ENCODE assay signal across 1 cellular context in genomic region chr9:136544549-136545064, GRCh38.
TF ChIP-seq lines count a peak whose summit lies in the region.

No MANE protein-coding gene starts in this region.

TF ChIP-seq in HepG2, 621 proteins besides CTCF, POLR2A, EP300 and RAD21 (continued from another document):
- TF ChIP-seq XBP1 (CRISPR knock-in tag; IDR thresholded peaks at IDR 0.05) (no peak), SNAPC2 (CRISPR knock-in tag; IDR thresholded peaks at IDR 0.05) (no peak), PRDM4 (CRISPR knock-in tag; IDR thresholded peaks at IDR 0.05; ENCODE audit: borderline replicate concordance) (no peak), ZFX (CRISPR knock-in tag; IDR thresholded peaks at IDR 0.05; ENCODE audit: low read depth) (no peak), ZNF580 (CRISPR knock-in tag; IDR thresholded peaks at IDR 0.05; ENCODE audit: borderline replicate concordance, low read depth) (no peak), ZNF772 (CRISPR knock-in tag; IDR thresholded peaks at IDR 0.05) (no peak)
